ENCODE assay signal across 8 cellular contexts in genomic region chr15:90530250-90531051, GRCh38.
DNase-seq lines count a peak whose midpoint lies in the region; ATAC-seq, FAIRE-seq and TF ChIP-seq lines count a peak whose summit lies in the region.

No MANE protein-coding gene starts in this region.

- no peak for TF ChIP-seq CTCF in cardiac fibroblast (IDR thresholded peaks at IDR 0.05; ENCODE audit: low read depth, low read length)

- FAIRE-seq in HTR-8/SVneo (lab: Jason Lieb, UNC) = no peak

- DNase-seq in D341Med (ENCODE audit: low spot score) = peak; percentile 85
- peak; percentile 43 for DNase-seq in HTR-8/SVneo (ENCODE audit: insufficient read length, low spot score)
- DNase-seq in UCSD-AML1 (lab: John Stamatoyannopoulos, UW; ENCODE audit: unreplicated experiment) = peak; percentile 53
- peak; percentile 34 to 40 for DNase-seq in cardiac fibroblast (ENCODE audit: low read depth in 2 of 2)
- peak; percentile 66 for DNase-seq in islet precursor cell
- peak; percentile 5 to 42 for DNase-seq in stimulated activated CD4-positive, alpha-beta T cell treated with anti-CD3 and anti-CD28 coated beads, Interleukin-12 subunit alpha, Interleukin-12 subunit beta, amount 100 ng/mL, for 24 hours (ENCODE audit: low read depth in 2 of 2)
- no peak for DNase-seq in DMS153 (lab: John Stamatoyannopoulos, UW)

- peak overlapping the region; percentile 69 to 82 for H3K4me3 ChIP-seq in cardiac fibroblast (replicated peaks in 1 of 2; ENCODE audit: low read depth in 2 of 2, low read length in 2 of 2)

- peak; percentile 49 for ATAC-seq in GM21423 (IDR thresholded peaks at IDR 0.05; ENCODE audit: unreplicated experiment)
